Comparison of ENCODE assay signal across 1 cellular context in genomic region chr22:37197451-37198289, GRCh38.
TF ChIP-seq lines count a peak whose summit lies in the region.

No MANE protein-coding gene starts in this region.

TF ChIP-seq in GM12878, 131 proteins besides CTCF, POLR2A, EP300 and RAD21:
- no peak for TF ChIP-seq TARDBP (IDR thresholded peaks at IDR 0.05; ENCODE audit: borderline replicate concordance)
- TF ChIP-seq PRDM15 (CRISPR knock-in tag; IDR thresholded peaks at IDR 0.05) = no peak
- TF ChIP-seq BHLHE40 (IDR thresholded peaks at IDR 0.05; ENCODE audit: borderline replicate concordance in 1 of 2, low read depth in 2 of 2, low read length in 1 of 2) = 0 out of 4 replicates have a peak, but pooled peaks of 1 of the 2 experiments have one; percentile 1
